8 cellular contexts compared by ENCODE assay signal in the genomic region with DNA sequence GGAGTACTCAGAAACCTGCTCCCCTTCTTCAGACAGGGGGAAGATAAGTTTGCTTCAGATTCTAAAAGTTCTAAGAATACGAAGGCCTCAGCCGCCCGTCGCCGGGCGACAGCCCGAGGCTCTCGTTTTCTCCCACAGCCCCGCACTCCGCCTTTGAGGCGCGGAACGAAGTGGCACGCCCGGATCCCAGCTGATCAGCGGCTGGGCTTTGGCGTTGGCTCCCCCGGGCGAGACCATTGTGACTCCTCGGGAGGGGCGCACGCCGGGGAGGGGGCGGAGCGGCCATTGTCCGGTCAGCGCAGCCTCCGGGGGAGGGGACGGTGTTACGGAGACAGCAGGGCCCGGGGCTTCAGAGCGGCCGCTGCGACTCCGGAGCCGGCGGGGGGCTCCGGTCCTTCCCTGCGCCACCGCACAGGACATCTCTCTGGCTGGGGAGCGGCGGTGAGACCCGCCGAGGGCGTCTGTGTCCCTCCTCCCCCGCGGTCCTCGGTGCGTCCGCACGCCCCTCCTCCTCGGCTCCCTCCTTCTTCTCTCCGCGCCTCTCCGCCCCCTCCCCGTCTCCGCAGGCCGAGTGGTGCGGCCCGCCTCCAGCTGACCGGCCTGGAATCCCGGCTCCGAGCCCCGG. TPM values are rescaled to one million over a fixed set of nuclear protein-coding genes. Genes with fewer than 3 reads are reported as not detected.
DNase-seq lines count a peak whose midpoint lies in the region; ATAC-seq and TF ChIP-seq lines count a peak whose summit lies in the region.

A gene with protein sequence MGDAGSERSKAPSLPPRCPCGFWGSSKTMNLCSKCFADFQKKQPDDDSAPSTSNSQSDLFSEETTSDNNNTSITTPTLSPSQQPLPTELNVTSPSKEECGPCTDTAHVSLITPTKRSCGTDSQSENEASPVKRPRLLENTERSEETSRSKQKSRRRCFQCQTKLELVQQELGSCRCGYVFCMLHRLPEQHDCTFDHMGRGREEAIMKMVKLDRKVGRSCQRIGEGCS (plus strand): TSS at position 551 of the 625 bp plus-strand sequence. CDS start 219 bp downstream, outside the sequence.

- H3K36me3 ChIP-seq in rectal smooth muscle tissue (ENCODE audit: control insufficient read depth, insufficient read depth, low read length), result no peaks in the 10 kb centered on the region
- no peaks in the 10 kb centered on the region for H3K36me3 ChIP-seq in vagina

- H3K4me1 ChIP-seq in rectal smooth muscle tissue (ENCODE audit: control insufficient read depth, insufficient read depth, low read length) (peaks cover 4% of the 10 kb centered on the region), vagina (peaks cover 51% of the 10 kb centered on the region)

- no peaks in the 10 kb centered on the region for H3K9me3 ChIP-seq in vagina

- no peak for TF ChIP-seq CTCF in astrocyte of the cerebellum (IDR thresholded peaks at IDR 0.05; ENCODE audit: low read depth, low read length, missing control alignments)
- no peak for TF ChIP-seq CTCF in vagina (IDR thresholded peaks at IDR 0.05)

- H3K4me3 ChIP-seq in astrocyte of the cerebellum (ENCODE audit: low read depth, low read length) (peak within 1 kb of the TSS; percentile 76), rectal smooth muscle tissue (ENCODE audit: low read length) (peak within 1 kb of the TSS; percentile 91), vagina (peak within 1 kb of the TSS; percentile 67 to 83)

- ATAC-seq in GM18508 (IDR thresholded peaks at IDR 0.05; ENCODE audit: insufficient read depth, unreplicated experiment) (peak; percentile 43), HG03025 (IDR thresholded peaks at IDR 0.05; ENCODE audit: low FRiP score, unreplicated experiment) (peak; percentile 83)

- intact Hi-C loops in vagina (cut with DNase I), result no loop called here

- DNase-seq in NCI-H2029 treated with DMSO at 0.1 percent for 48 hours (lab: John Stamatoyannopoulos, UW) (peak; percentile 93), T-helper 9 cell (peak; percentile 83), astrocyte of the cerebellum (ENCODE audit: low read depth) (peak; percentile 91), hepatic stellate cell (ENCODE audit: low spot score) (peak; percentile 97), vagina (ENCODE audit: extremely low spot score in 2 of 2) (peak in 1 of 2 donors; percentile 95)

- TF ChIP-seq POLR2A in vagina (IDR thresholded peaks at IDR 0.05), result no peak

- in situ Hi-C loops in astrocyte of the cerebellum (cut with HindIII; ENCODE audit: low sequenced_read_pairs), result no loop called here

- peak within 1 kb of the TSS; percentile 98 for H3K27ac ChIP-seq in rectal smooth muscle tissue (ENCODE audit: low read depth, low read length)
- peak within 1 kb of the TSS; percentile 98 for H3K27ac ChIP-seq in vagina

- peak within 1 kb of the TSS; percentile 90 for H3K9ac ChIP-seq in rectal smooth muscle tissue (ENCODE audit: low read length)

- H3K27me3 ChIP-seq in rectal smooth muscle tissue (ENCODE audit: control insufficient read depth, insufficient read depth, low read length) (no peaks in the 10 kb centered on the region), vagina (no peaks in the 10 kb centered on the region)

RNA-seq across cellular contexts. Expression of the gene that starts here (rescaled TPM):
- 31.2 TPM for total RNA-seq in vagina
